ENCODE assay signal across 15 cellular contexts in the genomic region with DNA sequence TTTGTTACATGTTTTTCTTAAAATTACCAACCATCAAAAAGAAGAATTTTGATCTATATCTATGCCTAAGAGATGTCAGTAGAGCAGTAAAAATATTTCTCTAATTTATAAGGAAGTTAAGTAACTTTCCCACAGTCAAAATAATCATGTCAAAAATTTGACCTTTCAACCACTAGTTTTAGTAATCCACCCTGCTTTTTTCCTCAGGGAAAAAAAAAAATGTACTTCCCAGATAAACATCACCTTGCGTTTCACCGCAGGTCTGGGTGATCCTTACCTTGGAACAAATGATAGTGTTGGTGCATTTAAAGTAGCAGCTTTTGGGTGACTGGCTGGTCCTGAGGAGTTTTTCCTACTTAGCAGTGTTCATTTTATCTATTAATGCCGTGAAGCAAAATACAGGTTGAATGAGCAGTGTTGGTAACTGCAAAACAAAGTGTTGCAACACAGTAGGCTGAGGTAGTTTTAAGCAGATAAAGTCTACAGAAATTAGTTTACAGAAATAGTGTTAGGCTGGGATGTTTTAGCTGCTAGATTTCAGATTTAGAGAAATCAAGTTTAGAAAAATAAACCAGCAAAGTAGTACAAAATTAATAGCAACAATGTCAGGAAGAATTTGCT.
DNase-seq lines count a peak whose midpoint lies in the region; ATAC-seq and TF ChIP-seq lines count a peak whose summit lies in the region.
"Had no signal": no experiment of that assay in that cellular context is flagged by ENCODE, and none has a peak within 500 bp of the region (broad histone marks: within the 10 kb centered on the region; RNA-seq: fewer than 3 reads in every experiment).

No MANE protein-coding gene starts in this region.

- WGBS in esophagus muscularis mucosa: 27% methylated on average over 3 of the region's 3 CpGs
- WGBS in tibial nerve, 2 donors: 36 to 45% methylated on average over 3 of the region's 3 CpGs

- ATAC-seq in HG02610 (IDR thresholded peaks at IDR 0.05; ENCODE audit: unreplicated experiment): no peak
- ATAC-seq in GM19023 (IDR thresholded peaks at IDR 0.05; ENCODE audit: unreplicated experiment): no peak
- ATAC-seq: stimulated activated naive B cell treated with anti-CD40 and anti-IgM and Interleukin-4, amounts not matched to agents 10 μg/mL and 1 μg/mL and 100 μg/mL, for 72 hours had no signal

- H3K9me3 ChIP-seq in PC-9 (ENCODE audit: insufficient read depth, low read depth) (no peaks in the 10 kb centered on the region), esophagus muscularis mucosa (no peaks in the 10 kb centered on the region), tibial nerve (no peaks in the 10 kb centered on the region)
- H3K9me3 ChIP-seq: ovary had no signal

- peaks cover 26% of the 10 kb centered on the region for H3K4me1 ChIP-seq in PC-9 (replicated peaks; ENCODE audit: insufficient read depth)
- peaks cover 51 to 65% (median 52%) of the 10 kb centered on the region in 4 donors for H3K4me1 ChIP-seq in esophagus muscularis mucosa
- H3K4me1 ChIP-seq in tibial nerve: peaks cover 0 to 98% (median 44%) of the 10 kb centered on the region in 4 donors

- peaks cover 14% of the 10 kb centered on the region for H3F3A ChIP-seq in PC-9 (ENCODE audit: insufficient read depth, low read depth)

- peaks cover 47% of the 10 kb centered on the region for H3K4me1 Mint-ChIP-seq in neural crest cell

- H3K27me3 ChIP-seq in PC-9 (ENCODE audit: insufficient read depth, low read depth): no peaks in the 10 kb centered on the region
- H3K27me3 ChIP-seq in esophagus muscularis mucosa: no peaks in the 10 kb centered on the region
- H3K27me3 ChIP-seq in tibial nerve: no peaks in the 10 kb centered on the region
- H3K27me3 ChIP-seq: ovary had no signal

- no peak for TF ChIP-seq EP300 in esophagus muscularis mucosa (IDR thresholded peaks at IDR 0.05)
- peak in 1 of 2 donors; percentile 36 for TF ChIP-seq EP300 in tibial nerve (IDR thresholded peaks at IDR 0.05)

- no peaks in the 10 kb centered on the region for H3K36me3 Mint-ChIP-seq in neural crest cell (ENCODE audit: low read depth)
- H3K36me3 Mint-ChIP-seq: stimulated activated naive B cell treated with anti-CD40 and anti-IgM and Interleukin-4, amounts not matched to agents 10 μg/mL and 1 μg/mL and 100 μg/mL, for 72 hours had no signal

- CTCF ChIA-PET in PC-9 (lab: Charles Lee): no interaction called here

- BruUV-seq in PC-9 (replicated peaks; lab: Mats Ljungman, UMichigan): no TSS peak

- H2AFZ ChIP-seq in PC-9: no peak overlapping the region

- peak overlapping the region; percentile 24 for H3K27ac Mint-ChIP-seq in neural crest cell (ENCODE audit: unreplicated experiment)
- H3K27ac Mint-ChIP-seq: stimulated activated naive B cell treated with anti-CD40 and anti-IgM and Interleukin-4, amounts not matched to agents 10 μg/mL and 1 μg/mL and 100 μg/mL, for 72 hours had no signal

- no peak for TF ChIP-seq CTCF in PC-9 (conservative IDR thresholded peaks at IDR 0.05)
- TF ChIP-seq CTCF in esophagus muscularis mucosa (IDR thresholded peaks at IDR 0.05): no peak
- no peak for TF ChIP-seq CTCF in neural crest cell (conservative IDR thresholded peaks at IDR 0.05)
- TF ChIP-seq CTCF in tibial nerve (IDR thresholded peaks at IDR 0.05): no peak

- intact Hi-C loops in PC-9 (cut with micrococcal nuclease; ENCODE audit: unreplicated experiment): no loop called here
- intact Hi-C loops in esophagus muscularis mucosa (cut with DNase I): no loop called here

- DNase-seq in PC-9 (peak; percentile 16 to 86), esophagus muscularis mucosa (ENCODE audit: extremely low spot score) (no peak), neural crest cell (ENCODE audit: low read depth, low spot score) (no peak), tibial nerve (ENCODE audit: low spot score in 2 of 2) (no peak), NCI-H524 (lab: John Stamatoyannopoulos, UW) (no peak), GDM1 (lab: John Stamatoyannopoulos, UW) (no peak)
- DNase-seq: activated CD4-positive, alpha-beta T cell treated with anti-CD3 and anti-CD28 coated beads, Interleukin-2, amount 50 U/mL, for 1 hour; foreskin fibroblast; left cardiac atrium; ovary; stimulated activated CD4-positive, alpha-beta T cell treated with anti-CD3 and anti-CD28 coated beads, Interleukin-2, amount 100 ng/mL, for 24 hours; stimulated activated naive B cell treated with anti-CD40 and anti-IgM and Interleukin-4, amounts not matched to agents 10 μg/mL and 1 μg/mL and 100 μg/mL, for 72 hours; T-helper 1 cell had no signal

- POLR2A ChIA-PET in PC-9 (lab: Charles Lee; ENCODE audit: unreplicated experiment): interaction anchor here (0.6 kb wide), 1 partner anchor 164 kb away, joined by 5 read pairs; no protein-coding TSS in a partner anchor

- no peaks in the 10 kb centered on the region for H3K9me2 ChIP-seq in PC-9 (ENCODE audit: insufficient read depth)

- H3K9me3 Mint-ChIP-seq in neural crest cell: no peaks in the 10 kb centered on the region
- H3K9me3 Mint-ChIP-seq: stimulated activated naive B cell treated with anti-CD40 and anti-IgM and Interleukin-4, amounts not matched to agents 10 μg/mL and 1 μg/mL and 100 μg/mL, for 72 hours had no signal

- no peaks in the 10 kb centered on the region for H3K27me3 Mint-ChIP-seq in neural crest cell (ENCODE audit: low read depth)
- H3K27me3 Mint-ChIP-seq: stimulated activated naive B cell treated with anti-CD40 and anti-IgM and Interleukin-4, amounts not matched to agents 10 μg/mL and 1 μg/mL and 100 μg/mL, for 72 hours had no signal

- H3K27ac ChIP-seq in PC-9: peak overlapping the region; percentile 63
- peak overlapping the region; percentile 8 to 62 (median 37) for H3K27ac ChIP-seq in esophagus muscularis mucosa (replicated peaks in 1 of 4)
- H3K27ac ChIP-seq in tibial nerve: peak overlapping the region; percentile 23 to 85 (median 58)

- peak overlapping the region; percentile 12; the same call in 1 of the 2 replicates for H3K4me3 ChIP-seq in PC-9
- H3K4me3 ChIP-seq in esophagus muscularis mucosa: no peak overlapping the region
- no peak overlapping the region for H3K4me3 ChIP-seq in tibial nerve
- H3K4me3 ChIP-seq: ovary had no signal

- peaks cover 5% of the 10 kb centered on the region; the same call in 1 of the 2 replicates for H3K79me2 ChIP-seq in PC-9 (ENCODE audit: low read depth)

- no peaks in the 10 kb centered on the region for H3K36me3 ChIP-seq in PC-9 (ENCODE audit: low read depth)
- H3K36me3 ChIP-seq in esophagus muscularis mucosa: no peaks in the 10 kb centered on the region
- H3K36me3 ChIP-seq in tibial nerve: no peaks in the 10 kb centered on the region
- H3K36me3 ChIP-seq: ovary had no signal

- H3K4me2 ChIP-seq in PC-9: peak overlapping the region; percentile 59

- no peaks in the 10 kb centered on the region for H4K20me1 ChIP-seq in PC-9 (ENCODE audit: insufficient read depth)

- TF ChIP-seq POLR2A in esophagus muscularis mucosa (IDR thresholded peaks at IDR 0.05; ENCODE audit: low read depth) (no peak), tibial nerve (IDR thresholded peaks at IDR 0.05) (no peak)

- no peak overlapping the region for H3K4me3 Mint-ChIP-seq in neural crest cell
- H3K4me3 Mint-ChIP-seq: stimulated activated naive B cell treated with anti-CD40 and anti-IgM and Interleukin-4, amounts not matched to agents 10 μg/mL and 1 μg/mL and 100 μg/mL, for 72 hours had no signal

Comparison
In these comparisons a context has a peak if more than half of its experiments do, and no peak if none do; other contexts are left out.
1. DNase-seq: peak in PC-9 (2 of 2); none in esophagus muscularis mucosa (single experiment), neural crest cell (single experiment), tibial nerve (0 of 2), NCI-H524 (0 of 2) and GDM1 (single experiment).
2. Peak in every context shown above with its lines, with median percentiles within 50 percentile points of each other: H3K27ac ChIP-seq.